In genomic region chr3:184759666-184760200, GRCh38 we compare ENCODE assay signal across 20 cellular contexts.
"Had no signal": no experiment of that assay in that cellular context is flagged by ENCODE, and none has a peak within 500 bp of the region (broad histone marks: within the 10 kb centered on the region; RNA-seq: fewer than 3 reads in every experiment).

No MANE protein-coding gene starts in this region.

- ATAC-seq: activated CD8-positive, alpha-beta T cell treated with anti-CD3 and anti-CD28 coated beads, Interleukin-2, amount 10 ng/mL, durations not matched to agents 7 days and 5 days; activated naive CD4-positive, alpha-beta T cell treated with anti-CD3 and anti-CD28 coated beads, Interleukin-2, amount 50 U/mL, for 72 hours; body of pancreas; natural killer cell treated with Interleukin-12 subunit alpha and Interleukin-12 subunit beta and Interleukin-15 and Interleukin-18, amount 100 ng/mL, for 72 hours; right lobe of liver had no signal

- DNase-seq: activated B cell treated with CpG ODN at 0.5 μM for 24 hours; activated CD4-positive, alpha-beta T cell treated with anti-CD3 and anti-CD28 coated beads, Interleukin-2, amount 10 ng/mL, durations not matched to agents 24 days and 14 days; activated CD8-positive, alpha-beta memory T cell treated with anti-CD3 and anti-CD28 coated beads, Interleukin-2, amount 50 U/mL, for 4 hours; activated CD8-positive, alpha-beta T cell treated with anti-CD3 and anti-CD28 coated beads, Interleukin-2, amount 10 ng/mL, durations not matched to agents 7 days and 5 days; activated gamma-delta T cell; activated T-cell treated with anti-CD3 and anti-CD28 coated beads, Interleukin-2, amount 50 U/mL, for 48 hours; body of pancreas; dermis blood vessel endothelial cell; erythroblast; islet precursor cell; left ventricle myocardium inferior; right lobe of liver; stimulated activated CD4-positive, alpha-beta T cell treated with anti-CD3 and anti-CD28 coated beads, Interleukin-1b, Interleukin-23, amount 100 ng/mL, for 48 hours; SW 1271; upper lobe of left lung had no signal

- H3K9me3 Mint-ChIP-seq: activated B cell treated with CpG ODN at 0.5 μM for 24 hours; activated CD4-positive, alpha-beta T cell treated with anti-CD3 and anti-CD28 coated beads, Interleukin-2, amount 10 ng/mL, durations not matched to agents 24 days and 14 days; activated naive CD4-positive, alpha-beta T cell treated with anti-CD3 and anti-CD28 coated beads, Interleukin-2, amount 50 U/mL, for 72 hours; central memory CD8-positive, alpha-beta T cell; memory B cell; natural killer cell treated with Interleukin-12 subunit alpha and Interleukin-12 subunit beta and Interleukin-15 and Interleukin-18, amount 100 ng/mL, for 72 hours had no signal

- H3K36me3 ChIP-seq: left ventricle myocardium inferior, right lobe of liver, suprapubic skin, upper lobe of left lung had no signal

- H3K4me1 ChIP-seq: right lobe of liver had no signal

- H3K4me3 Mint-ChIP-seq: activated B cell treated with CpG ODN at 0.5 μM for 24 hours; activated CD4-positive, alpha-beta T cell treated with anti-CD3 and anti-CD28 coated beads, Interleukin-2, amount 10 ng/mL, durations not matched to agents 24 days and 14 days; activated CD8-positive, alpha-beta T cell treated with anti-CD3 and anti-CD28 coated beads, Interleukin-2, amount 10 ng/mL, durations not matched to agents 7 days and 5 days; central memory CD8-positive, alpha-beta T cell; memory B cell; natural killer cell treated with Interleukin-12 subunit alpha and Interleukin-12 subunit beta and Interleukin-15 and Interleukin-18, amount 100 ng/mL, for 72 hours had no signal

- H3K36me3 Mint-ChIP-seq: activated naive CD4-positive, alpha-beta T cell treated with anti-CD3 and anti-CD28 coated beads, Interleukin-2, amount 50 U/mL, for 72 hours; memory B cell; natural killer cell treated with Interleukin-12 subunit alpha and Interleukin-12 subunit beta and Interleukin-15 and Interleukin-18, amount 100 ng/mL, for 72 hours had no signal

- H3K4me3 ChIP-seq: body of pancreas, left ventricle myocardium inferior, right lobe of liver, suprapubic skin, upper lobe of left lung had no signal

- H3K27ac Mint-ChIP-seq: activated B cell treated with CpG ODN at 0.5 μM for 24 hours; activated CD4-positive, alpha-beta T cell treated with anti-CD3 and anti-CD28 coated beads, Interleukin-2, amount 10 ng/mL, durations not matched to agents 24 days and 14 days; activated CD8-positive, alpha-beta T cell treated with anti-CD3 and anti-CD28 coated beads, Interleukin-2, amount 10 ng/mL, durations not matched to agents 7 days and 5 days; activated naive CD4-positive, alpha-beta T cell treated with anti-CD3 and anti-CD28 coated beads, Interleukin-2, amount 50 U/mL, for 72 hours; memory B cell; natural killer cell treated with Interleukin-12 subunit alpha and Interleukin-12 subunit beta and Interleukin-15 and Interleukin-18, amount 100 ng/mL, for 72 hours had no signal

- H3K27me3 Mint-ChIP-seq: memory B cell had no signal

- H3K27ac ChIP-seq: left ventricle myocardium inferior, right lobe of liver, suprapubic skin, upper lobe of left lung had no signal

- H3K9me3 ChIP-seq: body of pancreas, left ventricle myocardium inferior, right lobe of liver, suprapubic skin, upper lobe of left lung had no signal

- H3K27me3 ChIP-seq: body of pancreas, right lobe of liver, suprapubic skin, upper lobe of left lung had no signal
